Comparison of ENCODE assay signal across 8 cellular contexts in the genomic region with DNA sequence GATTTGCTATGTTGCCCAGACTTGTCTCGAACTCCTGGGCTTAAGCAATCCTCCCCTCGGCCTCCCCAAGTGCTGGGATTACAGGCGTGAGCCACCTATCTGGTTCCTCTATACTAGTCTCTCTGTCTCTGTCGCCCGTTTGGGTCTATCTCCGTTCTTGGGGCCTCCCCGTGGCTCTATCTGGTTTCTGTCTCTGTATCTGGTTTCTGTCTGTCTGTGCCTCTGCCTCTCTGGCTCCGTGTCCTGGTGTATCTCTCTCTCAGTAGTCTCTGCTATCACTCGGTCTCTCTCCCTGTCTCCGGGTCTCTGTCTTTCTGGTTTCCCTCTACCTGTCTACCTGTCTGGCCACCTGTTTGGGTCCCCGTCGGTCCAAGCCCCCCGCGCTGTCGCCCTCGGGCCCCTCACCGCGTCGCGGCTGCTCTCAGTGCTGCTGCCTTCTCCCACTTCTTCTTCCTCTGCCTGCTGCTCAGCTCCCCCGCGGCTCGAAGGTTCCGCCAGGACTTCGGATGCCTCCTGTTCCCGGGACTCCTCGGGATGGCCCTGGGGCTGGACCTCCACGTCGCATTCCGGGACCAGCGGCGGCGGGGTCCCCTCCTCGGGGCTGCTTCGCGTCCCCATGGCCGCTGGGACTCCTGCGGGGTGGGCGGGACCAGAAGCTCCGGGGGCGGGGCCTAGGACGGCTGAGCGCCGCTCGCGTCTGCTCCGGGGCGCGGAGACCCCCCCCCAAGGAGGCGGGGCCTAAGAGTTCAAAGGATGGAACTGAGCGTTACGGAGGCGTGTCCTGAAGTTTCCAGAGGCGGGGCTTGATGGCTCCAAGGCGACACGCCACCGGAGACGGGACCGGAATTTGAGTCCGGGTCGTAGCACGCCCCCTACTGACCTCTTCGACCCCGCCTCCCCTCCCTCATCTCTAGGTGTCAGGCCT. TPM values are rescaled to one million over a fixed set of nuclear protein-coding genes. Genes with fewer than 3 reads are reported as not detected.
DNase-seq lines count a peak whose midpoint lies in the region; ATAC-seq, FAIRE-seq and TF ChIP-seq lines count a peak whose summit lies in the region.

No MANE protein-coding gene starts in this region.

- TF ChIP-seq CTCF in SK-N-SH (IDR thresholded peaks at IDR 0.05): no peak
- TF ChIP-seq CTCF in pancreas (IDR thresholded peaks at IDR 0.05): no peak
- no peak for TF ChIP-seq CTCF in tibial artery (IDR thresholded peaks at IDR 0.05)

- POLR2A ChIA-PET in HEK293T (lab: Yijun Ruan, JAX): interaction anchor here (0.6 to 2.0 kb wide), 8 partner anchors 8 to 252 kb away, joined by 3 to 11 read pairs (median 4); a partner anchor contains a TSS
- POLR2A ChIA-PET in SK-N-SH (lab: Yijun Ruan, JAX): interaction anchor here (0.6 kb wide), 1 partner anchor 61 kb away, joined by 4 read pairs; no protein-coding TSS in a partner anchor

- no peak for FAIRE-seq in pancreas (lab: Jason Lieb, UNC)

- ATAC-seq in activated naive CD4-positive, alpha-beta T cell treated with anti-CD3 and anti-CD28 coated beads, Interleukin-2, amount 50 U/mL, for 72 hours: peak; percentile 94 to 95
- ATAC-seq in Right ventricle myocardium inferior: peak; percentile 99
- ATAC-seq in pancreas: peak; percentile 97 to 99 (median 98)

- peak; percentile 37 for TF ChIP-seq RAD21 in SK-N-SH (IDR thresholded peaks at IDR 0.05; ENCODE audit: low read length)

- peak overlapping the region; percentile 97 for H3K4me2 ChIP-seq in SK-N-SH

- peak overlapping the region; percentile 96 for H2AFZ ChIP-seq in SK-N-SH (ENCODE audit: low read depth)

- no peaks in the 10 kb centered on the region for H3K9me3 Mint-ChIP-seq in activated naive CD4-positive, alpha-beta T cell treated with anti-CD3 and anti-CD28 coated beads, Interleukin-2, amount 50 U/mL, for 72 hours

- peaks cover 11% of the 10 kb centered on the region in 2 donors for H3K36me3 Mint-ChIP-seq in activated naive CD4-positive, alpha-beta T cell treated with anti-CD3 and anti-CD28 coated beads, Interleukin-2, amount 50 U/mL, for 72 hours

- no peaks in the 10 kb centered on the region for H4K20me1 ChIP-seq in SK-N-SH (ENCODE audit: insufficient read depth)

- peak overlapping the region; percentile 81 for H3K9ac ChIP-seq in SK-N-SH

- H3K27me3 ChIP-seq in SK-N-SH (ENCODE audit: insufficient read depth) (no peaks in the 10 kb centered on the region), pancreas (no peaks in the 10 kb centered on the region), tibial artery (no peaks in the 10 kb centered on the region)

- H3K79me2 ChIP-seq in SK-N-SH (ENCODE audit: insufficient read depth): no peaks in the 10 kb centered on the region

- CTCF ChIA-PET in HEK293T (lab: Yijun Ruan, JAX): interaction anchor here (0.9 to 2.4 kb wide), 4 partner anchors 8 to 57 kb away, joined by 3 to 10 read pairs (median 3); no protein-coding TSS in a partner anchor
- CTCF ChIA-PET in SK-N-SH (lab: Yijun Ruan, JAX): interaction anchor here (0.6 to 4.3 kb wide), 14 partner anchors 8 to 1788 kb away, joined by 3 to 42 read pairs (median 3); no protein-coding TSS in a partner anchor

- intact Hi-C loops in Right ventricle myocardium inferior (cut with DNase I): loop anchor here (2.0 kb wide), 1 partner anchor 41 kb away; no protein-coding TSS in a partner anchor
- intact Hi-C loops in pancreas (cut with DNase I): no loop called here
- intact Hi-C loops in tibial artery (cut with DNase I; ENCODE audit: low total_unique reads): loop anchor here (5.0 kb wide), 1 partner anchor 41 kb away; no protein-coding TSS in a partner anchor

- peaks cover 3 to 4% of the 10 kb centered on the region in 2 experiments; a peak in 1 of 4 replicates for H3K4me1 ChIP-seq in SK-N-SH (ENCODE audit: control insufficient read depth in 1 of 2, insufficient read depth in 2 of 2, low read depth in 1 of 2, low read length in 1 of 2)
- H3K4me1 ChIP-seq in pancreas: peaks cover 0 to 4% (median 0%) of the 10 kb centered on the region in 3 donors
- H3K4me1 ChIP-seq in tibial artery: peaks cover 0 to 20% (median 14%) of the 10 kb centered on the region in 4 donors

- peak overlapping the region; percentile 68 for H3K27ac ChIP-seq in SK-N-SH (ENCODE audit: low read depth in 2 of 2, low read length in 1 of 2)
- H3K27ac ChIP-seq in pancreas: peak overlapping the region; percentile 56 to 88 (median 74)
- H3K27ac ChIP-seq in tibial artery: peak overlapping the region; percentile 95 to 99

- H3K9me2 ChIP-seq in SK-N-SH: no peaks in the 10 kb centered on the region

- H3K9me3 ChIP-seq in SK-N-SH (no peaks in the 10 kb centered on the region), pancreas (no peaks in the 10 kb centered on the region), tibial artery (no peaks in the 10 kb centered on the region)

- H3F3A ChIP-seq in SK-N-SH (replicated peaks; ENCODE audit: insufficient read depth): peaks cover 10% of the 10 kb centered on the region

- DNase-seq in GM04504 (ENCODE audit: low read depth): peak; percentile 77
- DNase-seq in HEK293T (ENCODE audit: extremely low spot score): peak; percentile 98
- DNase-seq in MV-4-11 (lab: John Stamatoyannopoulos, UW): peak; percentile 93
- DNase-seq in SK-N-SH: peak; percentile 99
- peak; percentile 95 to 98 for DNase-seq in activated naive CD4-positive, alpha-beta T cell treated with anti-CD3 and anti-CD28 coated beads, Interleukin-2, amount 50 U/mL, for 72 hours (ENCODE audit: low spot score in 2 of 2)
- peak; percentile 98 for DNase-seq in Right ventricle myocardium inferior (ENCODE audit: missing footprints)
- DNase-seq in pancreas: peak; percentile 97 to 100 (median 98)
- peak; percentile 98 for DNase-seq in tibial artery

- H3K27ac Mint-ChIP-seq in activated naive CD4-positive, alpha-beta T cell treated with anti-CD3 and anti-CD28 coated beads, Interleukin-2, amount 50 U/mL, for 72 hours: peak overlapping the region; percentile 93 to 96

- 3% methylated on average over 45 of the region's 64 CpGs for WGBS in SK-N-SH (ENCODE audit: low lambda C conversion rate)
- WGBS in pancreas, 2 donors: 1% methylated on average over 59 to 64 of the region's 64 CpGs

- no peak; a peak in 1 of 4 replicates for TF ChIP-seq EP300 in SK-N-SH (IDR thresholded peaks at IDR 0.05; ENCODE audit: borderline replicate concordance in 1 of 2, low read depth in 1 of 2, low read length in 1 of 2)

- H3K4me3 ChIP-seq in SK-N-SH (ENCODE audit: low read depth in 2 of 2, low read length in 1 of 2): peak overlapping the region; percentile 64 to 98
- H3K4me3 ChIP-seq in pancreas: peak overlapping the region; percentile 23 to 79 (median 48)
- H3K4me3 ChIP-seq in tibial artery: peak overlapping the region; percentile 88 to 91

- peaks cover 3 to 4% of the 10 kb centered on the region in 2 experiments for H3K36me3 ChIP-seq in SK-N-SH (replicated peaks in 1 of 2; ENCODE audit: control insufficient read depth in 1 of 2, insufficient read depth in 2 of 2, low read length in 1 of 2)
- H3K36me3 ChIP-seq in pancreas: peaks cover 0 to 2% (median 0%) of the 10 kb centered on the region in 3 donors
- peaks cover 0 to 19% (median 9%) of the 10 kb centered on the region in 3 donors for H3K36me3 ChIP-seq in tibial artery

TF ChIP-seq in HEK293T, 16 proteins besides CTCF, POLR2A, EP300 and RAD21:
- TF ChIP-seq FOXK2 (IDR thresholded peaks at IDR 0.05): no peak
- no peak for TF ChIP-seq CTBP1 (IDR thresholded peaks at IDR 0.05; ENCODE audit: borderline replicate concordance)
- no peak for TF ChIP-seq ELF4 (IDR thresholded peaks at IDR 0.05)
- peak; percentile 44 for TF ChIP-seq L3MBTL2 (conservative IDR thresholded peaks at IDR 0.05)
- TF ChIP-seq FOXM1 (IDR thresholded peaks at IDR 0.05; ENCODE audit: borderline replicate concordance): no peak

TF ChIP-seq in SK-N-SH, 30 proteins besides CTCF, POLR2A, EP300 and RAD21 (continues in another document):
- peak; percentile 40 for TF ChIP-seq NRF1 (IDR thresholded peaks at IDR 0.05; ENCODE audit: low read depth, low read length)
- no peak; the same call in 1 of the 2 replicates for TF ChIP-seq GABPA (IDR thresholded peaks at IDR 0.05; ENCODE audit: low read depth)
- peak; percentile 70 for TF ChIP-seq YY1 (IDR thresholded peaks at IDR 0.05; ENCODE audit: low read depth)
- peak; percentile 30 for TF ChIP-seq MXI1 (IDR thresholded peaks at IDR 0.05; ENCODE audit: low read depth, low read length)

RNA-seq across cellular contexts. Expression of a gene that starts 0.8 kb away (rescaled TPM):
- polyA plus RNA-seq in SK-N-SH (2012; rRNA removed): 10.9 and 15.6 TPM in 2 replicates
- polyA plus RNA-seq in SK-N-SH (2012; cell fraction: cytosol; rRNA removed): 8.9 and 10.8 TPM in 2 replicates
- 28.8 and 35.0 TPM in 2 replicates for polyA plus RNA-seq in SK-N-SH (2012; cell fraction: nucleus; rRNA removed)
- 10 to 100 TPM; 23.1 to 27.3 TPM for total RNA-seq in activated naive CD4-positive, alpha-beta T cell treated with anti-CD3 and anti-CD28 coated beads, Interleukin-2, amount 50 U/mL, for 72 hours
- 5.7 TPM for total RNA-seq in Right ventricle myocardium inferior
- total RNA-seq in pancreas: 10 to 100 TPM in 2 of 6 donors, 1 to 10 TPM in 4; 7.2 to 12.8 (median 9.5) TPM
- 10 to 100 TPM; 22.3 to 33.7 TPM for polyA plus RNA-seq in pancreas

RNA-seq across cellular contexts. Expression of a gene that starts 23.2 kb away (rescaled TPM):
- polyA plus RNA-seq in SK-N-SH (2012; rRNA removed) (74.9 and 86.2 TPM in 2 replicates), pancreas (10 to 100 TPM; 13.6 to 17.3 TPM)
- polyA plus RNA-seq in SK-N-SH (2012; cell fraction: cytosol; rRNA removed): 44.9 and 58.7 TPM in 2 replicates
- 41.3 and 44.5 TPM in 2 replicates for polyA plus RNA-seq in SK-N-SH (2012; cell fraction: nucleus; rRNA removed)
- total RNA-seq in activated naive CD4-positive, alpha-beta T cell treated with anti-CD3 and anti-CD28 coated beads, Interleukin-2, amount 50 U/mL, for 72 hours: 10 to 100 TPM; 88.0 to 89.2 TPM
- total RNA-seq in Right ventricle myocardium inferior (15.2 TPM), pancreas (10 to 100 TPM in 5 of 6 donors, 1 to 10 TPM in 1; 8.7 to 21.3 (median 15.9) TPM)

RNA-seq across cellular contexts. Expression of a gene that starts 29.2 kb away (rescaled TPM):
- 0.31 and 1.0 TPM in 2 replicates for polyA plus RNA-seq in SK-N-SH (2012; rRNA removed)
- polyA plus RNA-seq in SK-N-SH (2012; cell fraction: cytosol; rRNA removed): 0.46 and 0.85 TPM in 2 replicates
- polyA plus RNA-seq in SK-N-SH (2012; cell fraction: nucleus; rRNA removed): 1.9 and 3.7 TPM in 2 replicates
- total RNA-seq in activated naive CD4-positive, alpha-beta T cell treated with anti-CD3 and anti-CD28 coated beads, Interleukin-2, amount 50 U/mL, for 72 hours: 1 to 10 TPM in 1 of 2 donors, under 1 TPM in 1; 0.98 to 3.3 TPM
- 1.8 TPM for total RNA-seq in Right ventricle myocardium inferior
- total RNA-seq in pancreas: 1 to 10 TPM in 5 of 6 donors, under 1 TPM in 1; 0.79 to 1.3 (median 1.2) TPM
- polyA plus RNA-seq in pancreas: 1 to 10 TPM; 1.1 to 1.2 TPM

RNA-seq across cellular contexts. Expression of a gene that starts 38.4 kb away (rescaled TPM):
- polyA plus RNA-seq in SK-N-SH (2012; rRNA removed) (3.4 and 4.2 TPM in 2 replicates), pancreas (1 to 10 TPM in 1 of 2 donors, under 1 TPM in 1; 0.38 to 1.7 TPM)
- polyA plus RNA-seq in SK-N-SH (2012; cell fraction: cytosol; rRNA removed): 2.3 and 2.8 TPM in 2 replicates
- 5.4 and 7.0 TPM in 2 replicates for polyA plus RNA-seq in SK-N-SH (2012; cell fraction: nucleus; rRNA removed)
- 1 to 10 TPM; 3.0 to 7.1 TPM for total RNA-seq in activated naive CD4-positive, alpha-beta T cell treated with anti-CD3 and anti-CD28 coated beads, Interleukin-2, amount 50 U/mL, for 72 hours
- total RNA-seq in Right ventricle myocardium inferior (0.19 TPM), pancreas (under 1 TPM; 0.20 to 0.53 (median 0.31) TPM)

Comparison
In these comparisons a context has a peak if more than half of its experiments do, and no peak if none do; other contexts are left out.
1. Peak in every context shown above with its lines: DNase-seq, ATAC-seq, H3K4me3 ChIP-seq and H3K27ac ChIP-seq.
2. intact Hi-C loops: an anchor here in Right ventricle myocardium inferior (2.0 kb wide) and tibial artery (5.0 kb wide); none called in pancreas.